ENCODE assay signal across 10 cellular contexts in genomic region chr6:142088858-142089216, GRCh38. TPM values are rescaled to one million over a fixed set of nuclear protein-coding genes. Genes with fewer than 3 reads are reported as not detected.
DNase-seq lines count a peak whose midpoint lies in the region; ATAC-seq and TF ChIP-seq lines count a peak whose summit lies in the region.
"Had no signal": no experiment of that assay in that cellular context is flagged by ENCODE, and none has a peak within 500 bp of the region (broad histone marks: within the 10 kb centered on the region; RNA-seq: fewer than 3 reads in every experiment).

No MANE protein-coding gene starts in this region.

- H3K4me1 Mint-ChIP-seq in activated T-helper 1 cell treated with anti-CD3 and anti-CD28 coated beads, Interleukin-12 subunit alpha, Interleukin-12 subunit beta, Interleukin-2, Interleukin-4 antibody, amounts not matched to agents 30 ng/mL and 10 ng/mL and 1 ng/mL, durations not matched to agents 14 hours and 24 hours and 36 hours (ENCODE audit: low read depth) = no peaks in the 10 kb centered on the region

- intact Hi-C loops in dorsolateral prefrontal cortex (cut with DNase I) = no loop called here
- intact Hi-C loops in activated T-helper 1 cell treated with anti-CD3 and anti-CD28 coated beads, Interleukin-12 subunit alpha, Interleukin-12 subunit beta, Interleukin-2, Interleukin-4 antibody, amounts not matched to agents 30 ng/mL and 10 ng/mL and 1 ng/mL, durations not matched to agents 14 hours and 24 hours and 36 hours (cut with micrococcal nuclease) = no loop called here

- peaks cover 0 to 40% (median 24%) of the 10 kb centered on the region in 45 donors for H3K27me3 ChIP-seq in dorsolateral prefrontal cortex

- H3K27me3 Mint-ChIP-seq in activated T-helper 1 cell treated with anti-CD3 and anti-CD28 coated beads, Interleukin-12 subunit alpha, Interleukin-12 subunit beta, Interleukin-2, Interleukin-4 antibody, amounts not matched to agents 30 ng/mL and 10 ng/mL and 1 ng/mL, durations not matched to agents 14 hours and 24 hours and 36 hours (ENCODE audit: insufficient read depth) = peaks cover 23% of the 10 kb centered on the region

- ATAC-seq in GM21423 (IDR thresholded peaks at IDR 0.05; ENCODE audit: unreplicated experiment) (no peak), HG02759 (IDR thresholded peaks at IDR 0.05; ENCODE audit: unreplicated experiment) (no peak)
- ATAC-seq: activated CD4-positive, CD25-positive, alpha-beta regulatory T cell treated with anti-CD3 and anti-CD28 coated beads, Interleukin-2, amount 50 U/mL, for 24 hours had no signal

- no peaks in the 10 kb centered on the region for H3K36me3 Mint-ChIP-seq in activated T-helper 1 cell treated with anti-CD3 and anti-CD28 coated beads, Interleukin-12 subunit alpha, Interleukin-12 subunit beta, Interleukin-2, Interleukin-4 antibody, amounts not matched to agents 30 ng/mL and 10 ng/mL and 1 ng/mL, durations not matched to agents 14 hours and 24 hours and 36 hours (ENCODE audit: low read depth)

- H3K4me3 ChIP-seq in dorsolateral prefrontal cortex = peak overlapping the region in 41 of 59 donors; percentile 4 to 52 (median 32)

- peak; percentile 7 for DNase-seq in DMS53 treated with DMSO at 0.1 percent for 48 hours (lab: John Stamatoyannopoulos, UW; ENCODE audit: unreplicated experiment)
- peak; percentile 52 for DNase-seq in LHCN-M2 (ENCODE audit: low read depth)
- no peak for DNase-seq in dorsolateral prefrontal cortex
- peak; percentile 33 to 59 for DNase-seq in lung microvascular endothelial cell (ENCODE audit: low read depth in 2 of 2)
- DNase-seq in NCI-H1105 treated with DMSO at 0.1 percent for 48 hours (lab: John Stamatoyannopoulos, UW) = no peak
- DNase-seq in activated T-helper 1 cell treated with anti-CD3 and anti-CD28 coated beads, Interleukin-12 subunit alpha, Interleukin-12 subunit beta, Interleukin-2, Interleukin-4 antibody, amounts not matched to agents 30 ng/mL and 10 ng/mL and 1 ng/mL, durations not matched to agents 14 hours and 24 hours and 36 hours (ENCODE audit: low spot score) = no peak
- DNase-seq: effector CD4-positive, alpha-beta T cell had no signal

- no peak overlapping the region for H3K27ac Mint-ChIP-seq in activated T-helper 1 cell treated with anti-CD3 and anti-CD28 coated beads, Interleukin-12 subunit alpha, Interleukin-12 subunit beta, Interleukin-2, Interleukin-4 antibody, amounts not matched to agents 30 ng/mL and 10 ng/mL and 1 ng/mL, durations not matched to agents 14 hours and 24 hours and 36 hours

- no peaks in the 10 kb centered on the region for H3K9me3 Mint-ChIP-seq in activated T-helper 1 cell treated with anti-CD3 and anti-CD28 coated beads, Interleukin-12 subunit alpha, Interleukin-12 subunit beta, Interleukin-2, Interleukin-4 antibody, amounts not matched to agents 30 ng/mL and 10 ng/mL and 1 ng/mL, durations not matched to agents 14 hours and 24 hours and 36 hours

- H3K4me3 Mint-ChIP-seq in activated T-helper 1 cell treated with anti-CD3 and anti-CD28 coated beads, Interleukin-12 subunit alpha, Interleukin-12 subunit beta, Interleukin-2, Interleukin-4 antibody, amounts not matched to agents 30 ng/mL and 10 ng/mL and 1 ng/mL, durations not matched to agents 14 hours and 24 hours and 36 hours = no peak overlapping the region

- H3K27ac ChIP-seq in dorsolateral prefrontal cortex = no peak overlapping the region

- no peak for TF ChIP-seq CTCF in dorsolateral prefrontal cortex (IDR thresholded peaks at IDR 0.05 in 54 of 56, conservative IDR thresholded peaks at IDR 0.05 in 2 of 56; ENCODE audit: low read depth in 1 of 56, partially characterized antibody in 56 of 56)

RNA-seq across cellular contexts. Expression of gene GJE1, which starts 43.9 kb away (rescaled TPM):
- total RNA-seq in LHCN-M2 (2014; rRNA removed) (not detected in 2 replicates), dorsolateral prefrontal cortex (not detected), lung microvascular endothelial cell (not detected in 2 replicates)
- not detected for polyA plus RNA-seq in LHCN-M2 (2012)
- not detected in 2 replicates for total RNA-seq in activated T-helper 1 cell treated with anti-CD3 and anti-CD28 coated beads, Interleukin-12 subunit alpha, Interleukin-12 subunit beta, Interleukin-2, Interleukin-4 antibody, amounts not matched to agents 30 ng/mL and 10 ng/mL and 1 ng/mL, durations not matched to agents 14 hours and 24 hours and 36 hours

RNA-seq across cellular contexts. Expression of gene NMBR, which starts 58.1 kb away (rescaled TPM):
- not detected in 2 replicates for total RNA-seq in LHCN-M2 (2014; rRNA removed)
- 0.04 TPM for polyA plus RNA-seq in LHCN-M2 (2012)
- 1 to 10 TPM in 18 of 120 experiments, under 1 TPM in 67, not detected in 35; 0.34 to 2.5 (median 0.73) TPM for total RNA-seq in dorsolateral prefrontal cortex
- total RNA-seq in lung microvascular endothelial cell = not detected in 2 replicates
- not detected in 2 replicates for total RNA-seq in activated T-helper 1 cell treated with anti-CD3 and anti-CD28 coated beads, Interleukin-12 subunit alpha, Interleukin-12 subunit beta, Interleukin-2, Interleukin-4 antibody, amounts not matched to agents 30 ng/mL and 10 ng/mL and 1 ng/mL, durations not matched to agents 14 hours and 24 hours and 36 hours

RNA-seq across cellular contexts. Expression of gene VTA1, which starts 58.2 kb away (rescaled TPM):
- 72.8 and 82.8 TPM in 2 replicates for total RNA-seq in LHCN-M2 (2014; rRNA removed)
- polyA plus RNA-seq in LHCN-M2 (2012) = 32.0 TPM
- total RNA-seq in dorsolateral prefrontal cortex = 10 to 100 TPM; 22.1 to 59.4 (median 43.8) TPM
- 13.3 and 13.5 TPM in 2 replicates for total RNA-seq in lung microvascular endothelial cell
- total RNA-seq in activated T-helper 1 cell treated with anti-CD3 and anti-CD28 coated beads, Interleukin-12 subunit alpha, Interleukin-12 subunit beta, Interleukin-2, Interleukin-4 antibody, amounts not matched to agents 30 ng/mL and 10 ng/mL and 1 ng/mL, durations not matched to agents 14 hours and 24 hours and 36 hours = 52.4 and 59.6 TPM in 2 replicates

Comparison
In these comparisons a context has a peak if more than half of its experiments do, and no peak if none do; other contexts are left out.
1. DNase-seq: peak in DMS53 treated with DMSO at 0.1 percent for 48 hours (single experiment), LHCN-M2 (single experiment) and lung microvascular endothelial cell (2 of 2); none in dorsolateral prefrontal cortex (0 of 10), NCI-H1105 treated with DMSO at 0.1 percent for 48 hours (single experiment) and activated T-helper 1 cell treated with anti-CD3 and anti-CD28 coated beads, Interleukin-12 subunit alpha, Interleukin-12 subunit beta, Interleukin-2, Interleukin-4 antibody, amounts not matched to agents 30 ng/mL and 10 ng/mL and 1 ng/mL, durations not matched to agents 14 hours and 24 hours and 36 hours (single experiment).